ENCODE assay signal across 8 cellular contexts in the genomic region with DNA sequence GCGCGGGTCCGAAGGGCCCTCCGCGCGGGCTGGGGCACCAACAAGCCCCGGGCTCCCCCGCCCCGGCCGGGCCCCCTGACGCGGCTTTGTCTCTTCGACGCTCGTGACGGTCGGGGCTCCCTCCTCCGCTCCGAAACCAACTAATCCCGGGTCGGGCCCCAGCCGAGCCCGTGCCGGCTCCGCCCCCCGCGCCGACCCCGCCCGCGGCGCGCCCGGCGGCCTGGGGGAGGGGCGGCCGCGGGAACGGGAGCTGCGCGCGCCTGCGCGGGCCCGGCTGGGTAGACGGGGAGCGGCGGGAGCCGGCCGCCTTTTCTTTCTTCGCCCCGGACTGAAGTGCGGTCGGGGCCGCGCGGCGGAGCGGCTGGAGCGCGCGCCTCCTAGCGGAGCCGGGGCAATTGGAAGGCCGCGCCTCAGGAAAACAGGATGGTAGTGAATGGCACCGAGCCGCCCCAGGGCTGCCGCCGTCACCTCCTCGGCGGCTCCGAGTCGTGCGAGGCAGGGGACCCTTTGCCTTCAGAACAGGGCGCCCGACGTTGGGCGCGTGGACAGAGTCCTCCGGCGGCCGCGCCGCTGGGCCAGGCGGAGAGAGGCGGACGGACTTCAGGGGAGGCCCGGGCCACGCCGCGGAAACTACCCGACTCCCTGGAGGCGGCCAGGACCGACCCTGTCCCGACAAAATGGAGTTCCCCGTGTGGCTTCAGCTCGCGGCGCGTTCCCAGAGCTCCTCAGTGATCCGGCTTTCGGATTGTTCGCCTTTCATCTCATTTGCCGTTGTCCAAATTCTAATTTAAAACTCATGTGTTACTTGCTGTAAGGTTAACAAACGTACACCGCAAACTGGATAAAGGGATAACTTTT. TPM values are rescaled to one million over a fixed set of nuclear protein-coding genes. Genes with fewer than 3 reads are reported as not detected.
DNase-seq lines count a peak whose midpoint lies in the region; ATAC-seq and TF ChIP-seq lines count a peak whose summit lies in the region.

A gene with protein sequence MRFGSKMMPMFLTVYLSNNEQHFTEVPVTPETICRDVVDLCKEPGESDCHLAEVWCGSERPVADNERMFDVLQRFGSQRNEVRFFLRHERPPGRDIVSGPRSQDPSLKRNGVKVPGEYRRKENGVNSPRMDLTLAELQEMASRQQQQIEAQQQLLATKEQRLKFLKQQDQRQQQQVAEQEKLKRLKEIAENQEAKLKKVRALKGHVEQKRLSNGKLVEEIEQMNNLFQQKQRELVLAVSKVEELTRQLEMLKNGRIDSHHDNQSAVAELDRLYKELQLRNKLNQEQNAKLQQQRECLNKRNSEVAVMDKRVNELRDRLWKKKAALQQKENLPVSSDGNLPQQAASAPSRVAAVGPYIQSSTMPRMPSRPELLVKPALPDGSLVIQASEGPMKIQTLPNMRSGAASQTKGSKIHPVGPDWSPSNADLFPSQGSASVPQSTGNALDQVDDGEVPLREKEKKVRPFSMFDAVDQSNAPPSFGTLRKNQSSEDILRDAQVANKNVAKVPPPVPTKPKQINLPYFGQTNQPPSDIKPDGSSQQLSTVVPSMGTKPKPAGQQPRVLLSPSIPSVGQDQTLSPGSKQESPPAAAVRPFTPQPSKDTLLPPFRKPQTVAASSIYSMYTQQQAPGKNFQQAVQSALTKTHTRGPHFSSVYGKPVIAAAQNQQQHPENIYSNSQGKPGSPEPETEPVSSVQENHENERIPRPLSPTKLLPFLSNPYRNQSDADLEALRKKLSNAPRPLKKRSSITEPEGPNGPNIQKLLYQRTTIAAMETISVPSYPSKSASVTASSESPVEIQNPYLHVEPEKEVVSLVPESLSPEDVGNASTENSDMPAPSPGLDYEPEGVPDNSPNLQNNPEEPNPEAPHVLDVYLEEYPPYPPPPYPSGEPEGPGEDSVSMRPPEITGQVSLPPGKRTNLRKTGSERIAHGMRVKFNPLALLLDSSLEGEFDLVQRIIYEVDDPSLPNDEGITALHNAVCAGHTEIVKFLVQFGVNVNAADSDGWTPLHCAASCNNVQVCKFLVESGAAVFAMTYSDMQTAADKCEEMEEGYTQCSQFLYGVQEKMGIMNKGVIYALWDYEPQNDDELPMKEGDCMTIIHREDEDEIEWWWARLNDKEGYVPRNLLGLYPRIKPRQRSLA (minus strand): TSS at position 138 of the 858 bp plus-strand sequence. CDS start 267 bp downstream, outside the sequence.

- H3K9me3 ChIP-seq in HUES6 (ENCODE audit: control insufficient read depth, insufficient read depth, low read depth, low read length) = no peaks in the 10 kb centered on the region
- no peaks in the 10 kb centered on the region for H3K9me3 ChIP-seq in mucosa of descending colon

- H3K4me3 ChIP-seq in HUES6 (ENCODE audit: low read depth, low read length) (peak within 1 kb of the TSS; percentile 88), epithelial cell of esophagus (ENCODE audit: low read length) (peak within 1 kb of the TSS; percentile 56), mucosa of descending colon (peak within 1 kb of the TSS; percentile 93)

- TF ChIP-seq CTCF in epithelial cell of esophagus (IDR thresholded peaks at IDR 0.05; ENCODE audit: insufficient read depth, low read depth, low read length, missing control alignments) = peak; percentile 51
- TF ChIP-seq CTCF in mucosa of descending colon (IDR thresholded peaks at IDR 0.05) = peak; percentile 73

- intact Hi-C loops in mucosa of descending colon (cut with DNase I, micrococcal nuclease) = no loop called here

- H3K27me3 ChIP-seq in HUES6 (ENCODE audit: control insufficient read depth, insufficient read depth, low read length) = no peaks in the 10 kb centered on the region

- H3K9ac ChIP-seq in HUES6 (ENCODE audit: low read length) = peak within 1 kb of the TSS; percentile 99

- H3K27ac ChIP-seq in HUES6 (ENCODE audit: low read depth, low read length) = peak within 1 kb of the TSS; percentile 99

- H3K4me1 ChIP-seq in HUES6 (ENCODE audit: control insufficient read depth, insufficient read depth, low read length) (peaks cover 11% of the 10 kb centered on the region; the same call in 1 of the 2 replicates), mucosa of descending colon (ENCODE audit: low read depth) (peaks cover 18% of the 10 kb centered on the region)

- DNase-seq in DMS153 (lab: John Stamatoyannopoulos, UW) = peak; percentile 89
- DNase-seq in OCI-M1 (lab: John Stamatoyannopoulos, UW) = peak; percentile 95
- DNase-seq in activated T-cell treated with anti-CD3 and anti-CD28 coated beads for 24 hours (ENCODE audit: low read depth) = peak; percentile 83
- DNase-seq in epithelial cell of esophagus (ENCODE audit: low read depth) = peak; percentile 92
- peak; percentile 89 to 94 (median 93) for DNase-seq in mucosa of descending colon
- peak; percentile 50 to 77 for DNase-seq in stimulated activated CD8-positive, alpha-beta memory T cell treated with anti-CD3 and anti-CD28 coated beads, Interleukin-4, amount 100 ng/mL, for 4 hours (ENCODE audit: low read depth in 2 of 2, low spot score in 1 of 2)

- peak; percentile 69 for ATAC-seq in GM21447 (IDR thresholded peaks at IDR 0.05; ENCODE audit: unreplicated experiment)
- ATAC-seq in mucosa of descending colon = peak; percentile 94

- H3K36me3 ChIP-seq in HUES6 (ENCODE audit: control insufficient read depth, insufficient read depth, low read length) (no peaks in the 10 kb centered on the region), mucosa of descending colon (ENCODE audit: low read depth) (no peaks in the 10 kb centered on the region)

RNA-seq across cellular contexts. Expression of the gene that starts here (rescaled TPM):
- 10 to 100 TPM; 30.6 to 34.5 (median 32.5) TPM for total RNA-seq in mucosa of descending colon

Comparison
In these comparisons a context has a peak if more than half of its experiments do, and no peak if none do; other contexts are left out.
1. Peak in every context shown above with its lines: DNase-seq, ATAC-seq, H3K4me3 ChIP-seq and H3K27ac ChIP-seq.